Comparison of ENCODE assay signal across 38 cellular contexts in the genomic region with DNA sequence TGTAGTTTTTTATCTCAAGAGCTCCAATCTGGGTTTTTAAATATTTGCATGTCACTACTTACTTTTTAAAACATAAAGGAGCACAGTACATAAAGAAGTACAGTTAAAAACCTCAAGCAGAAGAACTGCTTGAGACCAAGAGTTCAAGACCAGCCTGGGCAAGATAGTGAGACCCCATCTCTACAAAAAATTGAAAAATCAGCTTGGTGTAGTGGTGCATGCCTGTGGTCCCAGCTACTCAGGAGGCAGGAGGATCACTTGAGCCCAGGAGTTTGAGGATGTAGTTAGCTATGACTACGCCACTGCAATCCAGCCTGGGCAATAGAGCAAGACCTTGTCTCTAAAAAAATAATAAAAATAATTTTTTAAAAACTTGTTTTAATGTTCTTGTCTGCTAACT.
"Had no signal": no experiment of that assay in that cellular context is flagged by ENCODE, and none has a peak within 500 bp of the region (broad histone marks: within the 10 kb centered on the region; RNA-seq: fewer than 3 reads in every experiment).

No MANE protein-coding gene starts in this region.

- H3K9me3 ChIP-seq: adrenal gland, ascending aorta, body of pancreas, breast epithelium had no signal

- H3K36me3 ChIP-seq: adrenal gland, ascending aorta, brain microvascular endothelial cell, breast epithelium, cardiac muscle cell had no signal

- H3K27me3 Mint-ChIP-seq: activated naive CD4-positive, alpha-beta T cell treated with anti-CD3 and anti-CD28 coated beads, Interleukin-2, amount 10 ng/mL, durations not matched to agents 7 days and 5 days; activated naive CD4-positive, alpha-beta T cell treated with anti-CD3 and anti-CD28 coated beads, Interleukin-2, amount 50 U/mL, for 24 hours; activated naive CD8-positive, alpha-beta T cell; activated naive CD8-positive, alpha-beta T cell treated with anti-CD3 and anti-CD28 coated beads for 36 hours; activated naive CD8-positive, alpha-beta T cell treated with anti-CD3 and anti-CD28 coated beads, Interleukin-2, amount 10 ng/mL, durations not matched to agents 7 days and 5 days; activated naive CD8-positive, alpha-beta T cell treated with anti-CD3 and anti-CD28 coated beads, Interleukin-2, amount 50 U/mL, for 24 hours; activated T-cell treated with anti-CD3 and anti-CD28 coated beads, Interleukin-2, amount 50 U/mL, for 24 hours; activated T-helper 17 cell treated with anti-CD3 and anti-CD28 coated beads, Interleukin-2, amount 50 U/mL, for 72 hours; brain; central memory CD8-positive, alpha-beta T cell had no signal

- ATAC-seq: activated naive CD4-positive, alpha-beta T cell treated with anti-CD3 and anti-CD28 coated beads, Interleukin-2, amount 50 U/mL, for 72 hours; activated naive CD8-positive, alpha-beta T cell treated with anti-CD3 and anti-CD28 coated beads, Interleukin-2, amount 50 U/mL, for 24 hours; activated T-cell treated with anti-CD3 and anti-CD28 coated beads, Interleukin-2, amount 50 U/mL, for 4 hours; activated T-cell treated with anti-CD3 and anti-CD28 coated beads, Interleukin-2, amount 50 U/mL, for 72 hours; activated T-helper 17 cell treated with anti-CD3 and anti-CD28 coated beads, Interleukin-2, amount 50 U/mL, for 72 hours; body of pancreas had no signal

- DNase-seq: activated effector memory CD4-positive, alpha-beta T cell treated with anti-CD3 and anti-CD28 coated beads, Interleukin-2, amount 50 U/mL, for 16 hours; activated effector memory CD4-positive, alpha-beta T cell treated with Interleukin-2 at 50 U/mL for 16 hours; activated gamma-delta T cell; activated gamma-delta T cell treated with Interleukin-2 at 50 U/mL for 16 hours; activated naive CD4-positive, alpha-beta T cell; activated naive CD4-positive, alpha-beta T cell treated with anti-CD3 and anti-CD28 coated beads for 36 hours; activated naive CD4-positive, alpha-beta T cell treated with anti-CD3 and anti-CD28 coated beads, Interleukin-2, amount 10 ng/mL, durations not matched to agents 7 days and 5 days; activated naive CD4-positive, alpha-beta T cell treated with anti-CD3 and anti-CD28 coated beads, Interleukin-2, amount 50 U/mL, for 16 hours; activated naive CD4-positive, alpha-beta T cell treated with Interleukin-2 at 50 U/mL for 16 hours; activated naive CD8-positive, alpha-beta T cell treated with anti-CD3 and anti-CD28 coated beads for 36 hours; activated naive CD8-positive, alpha-beta T cell treated with anti-CD3 and anti-CD28 coated beads, Interleukin-2, amount 10 ng/mL, durations not matched to agents 7 days and 5 days; activated naive CD8-positive, alpha-beta T cell treated with anti-CD3 and anti-CD28 coated beads, Interleukin-2, amount 50 U/mL, for 24 hours; activated T-cell treated with anti-CD3 and anti-CD28 coated beads, Interleukin-2, amount 50 U/mL, for 1 hour; activated T-cell treated with anti-CD3 and anti-CD28 coated beads, Interleukin-2, amount 50 U/mL, for 24 hours; activated T-cell treated with anti-CD3 and anti-CD28 coated beads, Interleukin-2, amount 50 U/mL, for 4 hours; activated T-cell treated with anti-CD3 and anti-CD28 coated beads, Interleukin-2, amount 50 U/mL, for 48 hours; activated T-cell treated with anti-CD3 and anti-CD28 coated beads, Interleukin-2, amount 50 U/mL, for 72 hours; adrenal gland; amniotic stem cell; amygdala; anterior cingulate cortex; aorta; body of pancreas; brain microvascular endothelial cell; caudate nucleus; central memory CD4-positive, alpha-beta T cell; cerebellar nuclear complex had no signal

- H3K4me1 Mint-ChIP-seq: activated naive CD4-positive, alpha-beta T cell treated with anti-CD3 and anti-CD28 coated beads, Interleukin-2, amount 10 ng/mL, durations not matched to agents 7 days and 5 days; activated naive CD4-positive, alpha-beta T cell treated with anti-CD3 and anti-CD28 coated beads, Interleukin-2, amount 50 U/mL, for 24 hours; activated naive CD8-positive, alpha-beta T cell treated with anti-CD3 and anti-CD28 coated beads for 36 hours; activated naive CD8-positive, alpha-beta T cell treated with anti-CD3 and anti-CD28 coated beads, Interleukin-2, amount 10 ng/mL, durations not matched to agents 7 days and 5 days; activated naive CD8-positive, alpha-beta T cell treated with anti-CD3 and anti-CD28 coated beads, Interleukin-2, amount 50 U/mL, for 24 hours; activated T-helper 17 cell treated with anti-CD3 and anti-CD28 coated beads, Interleukin-2, amount 50 U/mL, for 72 hours; central memory CD8-positive, alpha-beta T cell had no signal

- H3K27ac ChIP-seq: adrenal gland, ascending aorta, body of pancreas, brain microvascular endothelial cell, breast epithelium, cardiac muscle cell had no signal

- H3K27ac Mint-ChIP-seq: activated naive CD4-positive, alpha-beta T cell treated with anti-CD3 and anti-CD28 coated beads for 36 hours; activated naive CD4-positive, alpha-beta T cell treated with anti-CD3 and anti-CD28 coated beads, Interleukin-2, amount 10 ng/mL, durations not matched to agents 7 days and 5 days; activated naive CD4-positive, alpha-beta T cell treated with anti-CD3 and anti-CD28 coated beads, Interleukin-2, amount 50 U/mL, for 24 hours; activated naive CD4-positive, alpha-beta T cell treated with anti-CD3 and anti-CD28 coated beads, Interleukin-2, amount 50 U/mL, for 72 hours; activated naive CD8-positive, alpha-beta T cell; activated naive CD8-positive, alpha-beta T cell treated with anti-CD3 and anti-CD28 coated beads for 36 hours; activated naive CD8-positive, alpha-beta T cell treated with anti-CD3 and anti-CD28 coated beads, Interleukin-2, amount 10 ng/mL, durations not matched to agents 7 days and 5 days; activated naive CD8-positive, alpha-beta T cell treated with anti-CD3 and anti-CD28 coated beads, Interleukin-2, amount 50 U/mL, for 24 hours; activated T-cell treated with anti-CD3 and anti-CD28 coated beads, Interleukin-2, amount 50 U/mL, for 24 hours; activated T-cell treated with anti-CD3 and anti-CD28 coated beads, Interleukin-2, amount 50 U/mL, for 72 hours; activated T-helper 1 cell treated with anti-CD3 and anti-CD28 coated beads, Interleukin-12 subunit alpha, Interleukin-12 subunit beta, Interleukin-2, Interleukin-4 antibody, amounts not matched to agents 30 ng/mL and 10 ng/mL and 1 ng/mL, durations not matched to agents 14 hours and 24 hours and 36 hours; activated T-helper 17 cell treated with anti-CD3 and anti-CD28 coated beads, Interleukin-2, amount 50 U/mL, for 72 hours; activated T-helper 2 cell treated with anti-CD3 and anti-CD28 coated beads, Interferon-gamma antibody, Interleukin-2, Interleukin-4, amounts not matched to agents 10 μg/mL and 5 μg/mL and 100 μg/mL, durations not matched to agents 14 hours and 24 hours and 36 hours had no signal

- H3K36me3 Mint-ChIP-seq: activated naive CD4-positive, alpha-beta T cell treated with anti-CD3 and anti-CD28 coated beads, Interleukin-2, amount 10 ng/mL, durations not matched to agents 7 days and 5 days; activated naive CD4-positive, alpha-beta T cell treated with anti-CD3 and anti-CD28 coated beads, Interleukin-2, amount 50 U/mL, for 24 hours; activated naive CD4-positive, alpha-beta T cell treated with anti-CD3 and anti-CD28 coated beads, Interleukin-2, amount 50 U/mL, for 72 hours; activated naive CD8-positive, alpha-beta T cell; activated naive CD8-positive, alpha-beta T cell treated with anti-CD3 and anti-CD28 coated beads for 36 hours; activated naive CD8-positive, alpha-beta T cell treated with anti-CD3 and anti-CD28 coated beads, Interleukin-2, amount 10 ng/mL, durations not matched to agents 7 days and 5 days had no signal

- H3K4me1 ChIP-seq: adrenal gland, ascending aorta, body of pancreas, breast epithelium had no signal

- H3K9me3 Mint-ChIP-seq: activated naive CD4-positive, alpha-beta T cell treated with anti-CD3 and anti-CD28 coated beads for 36 hours; activated naive CD4-positive, alpha-beta T cell treated with anti-CD3 and anti-CD28 coated beads, Interleukin-2, amount 10 ng/mL, durations not matched to agents 7 days and 5 days; activated naive CD4-positive, alpha-beta T cell treated with anti-CD3 and anti-CD28 coated beads, Interleukin-2, amount 50 U/mL, for 24 hours; activated naive CD4-positive, alpha-beta T cell treated with anti-CD3 and anti-CD28 coated beads, Interleukin-2, amount 50 U/mL, for 72 hours; activated naive CD8-positive, alpha-beta T cell treated with anti-CD3 and anti-CD28 coated beads for 36 hours; activated naive CD8-positive, alpha-beta T cell treated with anti-CD3 and anti-CD28 coated beads, Interleukin-2, amount 10 ng/mL, durations not matched to agents 7 days and 5 days; activated naive CD8-positive, alpha-beta T cell treated with anti-CD3 and anti-CD28 coated beads, Interleukin-2, amount 50 U/mL, for 24 hours; activated T-cell treated with anti-CD3 and anti-CD28 coated beads, Interleukin-2, amount 50 U/mL, for 24 hours; activated T-cell treated with anti-CD3 and anti-CD28 coated beads, Interleukin-2, amount 50 U/mL, for 4 hours; activated T-cell treated with anti-CD3 and anti-CD28 coated beads, Interleukin-2, amount 50 U/mL, for 72 hours; activated T-helper 1 cell treated with anti-CD3 and anti-CD28 coated beads, Interleukin-12 subunit alpha, Interleukin-12 subunit beta, Interleukin-2, Interleukin-4 antibody, amounts not matched to agents 30 ng/mL and 10 ng/mL and 1 ng/mL, durations not matched to agents 14 hours and 24 hours and 36 hours; activated T-helper 17 cell treated with anti-CD3 and anti-CD28 coated beads, Interleukin-2, amount 50 U/mL, for 72 hours; activated T-helper 2 cell treated with anti-CD3 and anti-CD28 coated beads, Interferon-gamma antibody, Interleukin-2, Interleukin-4, amounts not matched to agents 10 μg/mL and 5 μg/mL and 100 μg/mL, durations not matched to agents 14 hours and 24 hours and 36 hours; brain; central memory CD8-positive, alpha-beta T cell had no signal

- H3K4me3 ChIP-seq: adrenal gland, ascending aorta, body of pancreas, breast epithelium, cardiac muscle cell had no signal

- H3K4me3 Mint-ChIP-seq: activated naive CD4-positive, alpha-beta T cell treated with anti-CD3 and anti-CD28 coated beads for 36 hours; activated naive CD4-positive, alpha-beta T cell treated with anti-CD3 and anti-CD28 coated beads, Interleukin-2, amount 10 ng/mL, durations not matched to agents 7 days and 5 days; activated naive CD4-positive, alpha-beta T cell treated with anti-CD3 and anti-CD28 coated beads, Interleukin-2, amount 50 U/mL, for 24 hours; activated naive CD8-positive, alpha-beta T cell; activated naive CD8-positive, alpha-beta T cell treated with anti-CD3 and anti-CD28 coated beads for 36 hours; activated naive CD8-positive, alpha-beta T cell treated with anti-CD3 and anti-CD28 coated beads, Interleukin-2, amount 10 ng/mL, durations not matched to agents 7 days and 5 days; activated naive CD8-positive, alpha-beta T cell treated with anti-CD3 and anti-CD28 coated beads, Interleukin-2, amount 50 U/mL, for 24 hours; activated T-cell treated with anti-CD3 and anti-CD28 coated beads, Interleukin-2, amount 50 U/mL, for 24 hours; activated T-cell treated with anti-CD3 and anti-CD28 coated beads, Interleukin-2, amount 50 U/mL, for 4 hours; activated T-cell treated with anti-CD3 and anti-CD28 coated beads, Interleukin-2, amount 50 U/mL, for 72 hours; activated T-helper 1 cell treated with anti-CD3 and anti-CD28 coated beads, Interleukin-12 subunit alpha, Interleukin-12 subunit beta, Interleukin-2, Interleukin-4 antibody, amounts not matched to agents 30 ng/mL and 10 ng/mL and 1 ng/mL, durations not matched to agents 14 hours and 24 hours and 36 hours; activated T-helper 17 cell treated with anti-CD3 and anti-CD28 coated beads, Interleukin-2, amount 50 U/mL, for 72 hours; brain; central memory CD8-positive, alpha-beta T cell had no signal
